Comparison of ENCODE assay signal across 22 cellular contexts in genomic region chr2:205411558-205411957, GRCh38.
DNase-seq lines count a peak whose midpoint lies in the region.
"Had no signal": no experiment of that assay in that cellular context is flagged by ENCODE, and none has a peak within 500 bp of the region (broad histone marks: within the 10 kb centered on the region; RNA-seq: fewer than 3 reads in every experiment).

No MANE protein-coding gene starts in this region.

- H3K4me1 Mint-ChIP-seq in activated CD4-positive, alpha-beta T cell treated with anti-CD3 and anti-CD28 coated beads, Interleukin-2, amount 10 ng/mL, durations not matched to agents 24 days and 14 days: no peaks in the 10 kb centered on the region
- H3K4me1 Mint-ChIP-seq: activated CD4-positive, alpha-beta T cell treated with anti-CD3 and anti-CD28 coated beads for 36 hours; activated naive CD8-positive, alpha-beta T cell treated with anti-CD3 and anti-CD28 coated beads, Interleukin-2, amount 10 ng/mL, durations not matched to agents 7 days and 5 days; memory B cell; natural killer cell had no signal

- no peaks in the 10 kb centered on the region for H3K9me3 Mint-ChIP-seq in activated CD4-positive, alpha-beta T cell treated with anti-CD3 and anti-CD28 coated beads, Interleukin-2, amount 10 ng/mL, durations not matched to agents 24 days and 14 days
- H3K9me3 Mint-ChIP-seq: activated naive CD8-positive, alpha-beta T cell treated with anti-CD3 and anti-CD28 coated beads, Interleukin-2, amount 10 ng/mL, durations not matched to agents 7 days and 5 days; dendritic cell treated with granulocyte-macrophage colony-stimulating factor and Interleukin-4, amounts not matched to agents 40 ng/mL and 50 ng/mL, for 4 days; HFFc6; memory B cell; natural killer cell had no signal

- intact Hi-C loops in activated CD4-positive, alpha-beta T cell treated with anti-CD3 and anti-CD28 coated beads, Interleukin-2, amount 10 ng/mL, durations not matched to agents 24 days and 14 days (cut with micrococcal nuclease): no loop called here

- H3K27ac Mint-ChIP-seq in activated CD4-positive, alpha-beta T cell treated with anti-CD3 and anti-CD28 coated beads, Interleukin-2, amount 10 ng/mL, durations not matched to agents 24 days and 14 days: no peak overlapping the region
- H3K27ac Mint-ChIP-seq: activated CD4-positive, alpha-beta T cell treated with anti-CD3 and anti-CD28 coated beads for 36 hours; activated naive CD8-positive, alpha-beta T cell treated with anti-CD3 and anti-CD28 coated beads, Interleukin-2, amount 10 ng/mL, durations not matched to agents 7 days and 5 days; dendritic cell treated with granulocyte-macrophage colony-stimulating factor and Interleukin-4, amounts not matched to agents 40 ng/mL and 50 ng/mL, for 4 days; HFFc6; memory B cell; natural killer cell had no signal

- H3K36me3 Mint-ChIP-seq in activated CD4-positive, alpha-beta T cell treated with anti-CD3 and anti-CD28 coated beads, Interleukin-2, amount 10 ng/mL, durations not matched to agents 24 days and 14 days (ENCODE audit: low read depth): no peaks in the 10 kb centered on the region
- H3K36me3 Mint-ChIP-seq: activated naive CD8-positive, alpha-beta T cell treated with anti-CD3 and anti-CD28 coated beads, Interleukin-2, amount 10 ng/mL, durations not matched to agents 7 days and 5 days; memory B cell; natural killer cell had no signal

- DNase-seq in NCI-H446 (lab: John Stamatoyannopoulos, UW): peak; percentile 94 to 98
- peak; percentile 24 for DNase-seq in cerebellar cortex (ENCODE audit: low spot score)
- peak; percentile 87 for DNase-seq in medulla oblongata (ENCODE audit: extremely low spot score)
- DNase-seq in superior temporal gyrus (ENCODE audit: extremely low spot score): peak; percentile 45
- no peak for DNase-seq in stimulated activated CD4-positive, alpha-beta T cell treated with anti-CD3 and anti-CD28 coated beads, Interleukin-2, amount 100 ng/mL, for 48 hours
- no peak for DNase-seq in activated CD4-positive, alpha-beta T cell treated with anti-CD3 and anti-CD28 coated beads, Interleukin-2, amount 10 ng/mL, durations not matched to agents 24 days and 14 days
- DNase-seq in activated T-cell treated with anti-CD3 and anti-CD28 coated beads, Interleukin-2, amount 50 U/mL, for 48 hours: no peak
- DNase-seq: activated CD4-positive, alpha-beta T cell treated with anti-CD3 and anti-CD28 coated beads for 36 hours; activated naive CD8-positive, alpha-beta T cell treated with anti-CD3 and anti-CD28 coated beads, Interleukin-2, amount 10 ng/mL, durations not matched to agents 7 days and 5 days; AML-193; Caco-2; HFFc6; IMR-90; natural killer cell; NCI-H146; NCI-H774; OCI-M1; SHP77 treated with DMSO at 0.1 percent for 48 hours; stimulated activated CD4-positive, alpha-beta T cell treated with anti-CD3 and anti-CD28 coated beads, Interleukin-1b, Interleukin-23, amount 100 ng/mL, for 48 hours; stimulated activated naive CD4-positive, alpha-beta T cell had no signal

- H3K4me3 Mint-ChIP-seq in activated CD4-positive, alpha-beta T cell treated with anti-CD3 and anti-CD28 coated beads, Interleukin-2, amount 10 ng/mL, durations not matched to agents 24 days and 14 days: no peak overlapping the region
- H3K4me3 Mint-ChIP-seq: activated CD4-positive, alpha-beta T cell treated with anti-CD3 and anti-CD28 coated beads for 36 hours; activated naive CD8-positive, alpha-beta T cell treated with anti-CD3 and anti-CD28 coated beads, Interleukin-2, amount 10 ng/mL, durations not matched to agents 7 days and 5 days; dendritic cell treated with granulocyte-macrophage colony-stimulating factor and Interleukin-4, amounts not matched to agents 40 ng/mL and 50 ng/mL, for 4 days; HFFc6; memory B cell; natural killer cell had no signal

- H3K27me3 Mint-ChIP-seq in activated CD4-positive, alpha-beta T cell treated with anti-CD3 and anti-CD28 coated beads, Interleukin-2, amount 10 ng/mL, durations not matched to agents 24 days and 14 days: peaks cover 12% of the 10 kb centered on the region
- H3K27me3 Mint-ChIP-seq: activated CD4-positive, alpha-beta T cell treated with anti-CD3 and anti-CD28 coated beads for 36 hours; dendritic cell treated with granulocyte-macrophage colony-stimulating factor and Interleukin-4, amounts not matched to agents 40 ng/mL and 50 ng/mL, for 4 days; memory B cell had no signal

Comparison
In these comparisons a context has a peak if more than half of its experiments do, and no peak if none do; other contexts are left out.
1. DNase-seq: peak in NCI-H446 (2 of 2), cerebellar cortex (single experiment), medulla oblongata (single experiment) and superior temporal gyrus (single experiment); none in stimulated activated CD4-positive, alpha-beta T cell treated with anti-CD3 and anti-CD28 coated beads, Interleukin-2, amount 100 ng/mL, for 48 hours (0 of 2), activated CD4-positive, alpha-beta T cell treated with anti-CD3 and anti-CD28 coated beads, Interleukin-2, amount 10 ng/mL, durations not matched to agents 24 days and 14 days (single experiment) and activated T-cell treated with anti-CD3 and anti-CD28 coated beads, Interleukin-2, amount 50 U/mL, for 48 hours (0 of 2).